In genomic region chr12:45223868-45224267, GRCh38 we compare ENCODE assay signal across 24 cellular contexts. TPM values are rescaled to one million over a fixed set of nuclear protein-coding genes. Genes with fewer than 3 reads are reported as not detected.
DNase-seq lines count a peak whose midpoint lies in the region; ATAC-seq and TF ChIP-seq lines count a peak whose summit lies in the region.
"Had no signal": no experiment of that assay in that cellular context is flagged by ENCODE, and none has a peak within 500 bp of the region (broad histone marks: within the 10 kb centered on the region; RNA-seq: fewer than 3 reads in every experiment).

No MANE protein-coding gene starts in this region.

- intact Hi-C loops in esophagus squamous epithelium (cut with DNase I) (no loop called here), thyroid gland (cut with DNase I) (no loop called here)

- H4K20me1 ChIP-seq in MM.1S (ENCODE audit: insufficient read depth, low read length): no peaks in the 10 kb centered on the region

- no peaks in the 10 kb centered on the region for H3K9me3 ChIP-seq in MM.1S (replicated peaks; ENCODE audit: insufficient read depth, low read length)
- H3K9me3 ChIP-seq in esophagus squamous epithelium: no peaks in the 10 kb centered on the region
- H3K9me3 ChIP-seq in thyroid gland: no peaks in the 10 kb centered on the region
- H3K9me3 ChIP-seq: lower lobe of right lung, testis had no signal

- H3K79me2 ChIP-seq in MM.1S (ENCODE audit: low read length): peaks cover 92% of the 10 kb centered on the region

- no peaks in the 10 kb centered on the region for H3K9me2 ChIP-seq in MM.1S (replicated peaks; ENCODE audit: insufficient read depth, low read length)

- WGBS in esophagus squamous epithelium, 2 donors: 69 to 71% methylated on average over 2 of the region's 2 CpGs
- 88 to 93% methylated on average over 2 of the region's 2 CpGs for WGBS in thyroid gland, 2 donors

- peak overlapping the region; percentile 35; the same call in 1 of the 2 replicates for H3K9ac ChIP-seq in MM.1S (ENCODE audit: low read length)

- DNase-seq in MM.1S (peak; percentile 35), esophagus squamous epithelium (lab: John Stamatoyannopoulos, UW) (no peak), thyroid gland (no peak), H4 (ENCODE audit: low spot score) (no peak)
- DNase-seq: activated CD4-positive, alpha-beta T cell treated with anti-CD3 and anti-CD28 coated beads for 4 hours; activated naive CD8-positive, alpha-beta T cell treated with anti-CD3 and anti-CD28 coated beads, Interleukin-2, amount 10 ng/mL, durations not matched to agents 7 days and 5 days; activated T-cell treated with anti-CD3 and anti-CD28 coated beads, Interleukin-2, amount 50 U/mL, for 72 hours; DMS53; effector memory CD4-positive, alpha-beta T cell; GDM1; H7; Karpas-422; kidney; lower lobe of right lung; NCI-H187 treated with DMSO at 0.1 percent for 48 hours; NCI-H2227 treated with DMSO at 0.1 percent for 48 hours; NCI-H82; SHP77; stimulated activated CD4-positive, alpha-beta T cell treated with anti-CD3 and anti-CD28 coated beads, Interleukin-1b, Interleukin-23, amount 100 ng/mL, for 48 hours; testis had no signal

- no peaks in the 10 kb centered on the region for H3K27me3 ChIP-seq in MM.1S (replicated peaks; ENCODE audit: insufficient read depth, low read length)
- H3K27me3 ChIP-seq in esophagus squamous epithelium: no peaks in the 10 kb centered on the region
- no peaks in the 10 kb centered on the region for H3K27me3 ChIP-seq in thyroid gland
- H3K27me3 ChIP-seq: testis had no signal

- H3K27ac ChIP-seq in MM.1S (ENCODE audit: low read length) (peak overlapping the region; percentile 83), esophagus squamous epithelium (peak overlapping the region in 3 of 4 donors; percentile 10 to 49 (median 39)), thyroid gland (peak overlapping the region in 2 of 3 donors; percentile 3 to 41)
- H3K27ac ChIP-seq: lower lobe of right lung, testis had no signal

- H3K36me3 ChIP-seq in MM.1S (replicated peaks; ENCODE audit: insufficient read depth, low read length) (no peaks in the 10 kb centered on the region; the same call in 1 of the 2 replicates), esophagus squamous epithelium (no peaks in the 10 kb centered on the region), thyroid gland (no peaks in the 10 kb centered on the region)
- H3K36me3 ChIP-seq: lower lobe of right lung had no signal

- TF ChIP-seq POLR2A in esophagus squamous epithelium (IDR thresholded peaks at IDR 0.05) (no peak), thyroid gland (IDR thresholded peaks at IDR 0.05) (no peak)

- H3K4me2 ChIP-seq in MM.1S (ENCODE audit: low read depth, low read length): peak overlapping the region; percentile 88

- TF ChIP-seq CTCF in MM.1S (IDR thresholded peaks at IDR 0.05; ENCODE audit: low read length): no peak
- no peak for TF ChIP-seq CTCF in esophagus squamous epithelium (IDR thresholded peaks at IDR 0.05)
- TF ChIP-seq CTCF in thyroid gland (IDR thresholded peaks at IDR 0.05): no peak

- H2AFZ ChIP-seq in MM.1S (ENCODE audit: low read length): no peak overlapping the region

- ATAC-seq in GM21390 (IDR thresholded peaks at IDR 0.05; ENCODE audit: unreplicated experiment) (peak; percentile 30), HG03039 (IDR thresholded peaks at IDR 0.05; ENCODE audit: unreplicated experiment) (no peak), GM19023 (IDR thresholded peaks at IDR 0.05; ENCODE audit: unreplicated experiment) (no peak)
- ATAC-seq: lower lobe of right lung; stimulated activated memory B cell treated with anti-CD40 and anti-IgM and Interleukin-4, amounts not matched to agents 10 μg/mL and 1 μg/mL and 100 μg/mL, for 72 hours had no signal

- H3K4me3 ChIP-seq in MM.1S (ENCODE audit: low read length): peak overlapping the region; percentile 40
- H3K4me3 ChIP-seq in esophagus squamous epithelium: no peak overlapping the region
- no peak overlapping the region for H3K4me3 ChIP-seq in thyroid gland (replicated peaks in 1 of 3)
- H3K4me3 ChIP-seq: lower lobe of right lung, testis had no signal

- H3F3A ChIP-seq in MM.1S (ENCODE audit: insufficient read depth, low read length): peaks cover 26% of the 10 kb centered on the region

- H3K4me1 ChIP-seq in MM.1S (ENCODE audit: low read length): peaks cover 41% of the 10 kb centered on the region
- peaks cover 0 to 56% (median 16%) of the 10 kb centered on the region in 3 donors for H3K4me1 ChIP-seq in esophagus squamous epithelium
- H3K4me1 ChIP-seq in thyroid gland: peaks cover 0 to 21% of the 10 kb centered on the region in 2 donors

RNA-seq across cellular contexts. Expression of gene ANO6, which starts 8.0 kb away (rescaled TPM):
- total RNA-seq in esophagus squamous epithelium: 10 to 100 TPM; 13.0 to 40.8 (median 25.1) TPM
- total RNA-seq in thyroid gland: 10 to 100 TPM; 37.3 to 61.1 (median 48.1) TPM
- 30.9 and 37.6 TPM in 2 replicates for total RNA-seq in H4 (2014; rRNA removed; shearing (Covaris generic))

Comparison
In these comparisons a context has a peak if more than half of its experiments do, and no peak if none do; other contexts are left out.
1. H3K27ac ChIP-seq: peak in every context shown above with its lines; median percentile 83 in MM.1S; 39 in esophagus squamous epithelium; 22 in thyroid gland.